25 cellular contexts compared by ENCODE assay signal in genomic region chr18:3914116-3914515, GRCh38.
"Had no signal": no experiment of that assay in that cellular context is flagged by ENCODE, and none has a peak within 500 bp of the region (broad histone marks: within the 10 kb centered on the region; RNA-seq: fewer than 3 reads in every experiment).

No MANE protein-coding gene starts in this region.

- H3K4me1 ChIP-seq: SJSA1 had no signal

- DNase-seq: activated CD4-positive, alpha-beta T cell treated with anti-CD3 and anti-CD28 coated beads for 48 hours; activated CD4-positive, alpha-beta T cell treated with anti-CD3 and anti-CD28 coated beads, Interleukin-2, amount 50 U/mL, for 4 hours; activated CD4-positive, CD25-positive, alpha-beta regulatory T cell treated with anti-CD3 and anti-CD28 coated beads, Interleukin-2, amount 50 U/mL, for 72 hours; activated CD8-positive, alpha-beta memory T cell treated with anti-CD3 and anti-CD28 coated beads, Interleukin-2, amount 50 U/mL, for 48 hours; activated CD8-positive, alpha-beta T cell treated with anti-CD3 and anti-CD28 coated beads, Interleukin-2, amount 10 ng/mL, durations not matched to agents 7 days and 5 days; activated effector memory CD4-positive, alpha-beta T cell treated with Interleukin-2 at 50 U/mL for 16 hours; activated naive CD4-positive, alpha-beta T cell treated with Interleukin-2 at 50 U/mL for 16 hours; activated naive CD8-positive, alpha-beta T cell treated with anti-CD3 and anti-CD28 coated beads, Interleukin-2, amount 50 U/mL, for 24 hours; activated T-cell treated with anti-CD3 and anti-CD28 coated beads, Interleukin-2, amount 50 U/mL, for 24 hours; amygdala; KG1; MG63; NCI-H1105 treated with DMSO at 0.1 percent for 48 hours; NCI-H1436 treated with DMSO at 0.1 percent for 48 hours; NCI-H2227 treated with DMSO at 0.1 percent for 48 hours; NCI-H446 treated with DMSO at 0.1 percent for 48 hours; PC-3; SHP77 had no signal

- H3K27ac ChIP-seq: SJSA1 had no signal

- H3K9me3 ChIP-seq: MG63, SJSA1 had no signal

- H3K4me1 Mint-ChIP-seq: activated naive CD8-positive, alpha-beta T cell treated with anti-CD3 and anti-CD28 coated beads, Interleukin-2, amount 50 U/mL, for 24 hours; IgD-negative memory B cell had no signal

- H3K27ac Mint-ChIP-seq: activated CD8-positive, alpha-beta T cell treated with anti-CD3 and anti-CD28 coated beads, Interleukin-2, amount 10 ng/mL, durations not matched to agents 7 days and 5 days; activated naive CD4-positive, alpha-beta T cell treated with anti-CD3 and anti-CD28 coated beads, Interleukin-2, amount 50 U/mL, for 72 hours; activated naive CD8-positive, alpha-beta T cell treated with anti-CD3 and anti-CD28 coated beads, Interleukin-2, amount 50 U/mL, for 24 hours; activated T-cell treated with anti-CD3 and anti-CD28 coated beads, Interleukin-2, amount 50 U/mL, for 24 hours; activated T-helper 1 cell treated with anti-CD3 and anti-CD28 coated beads, Interleukin-12 subunit alpha, Interleukin-12 subunit beta, Interleukin-2, Interleukin-4 antibody, amounts not matched to agents 30 ng/mL and 10 ng/mL and 1 ng/mL, durations not matched to agents 14 hours and 24 hours and 36 hours; IgD-negative memory B cell; T-helper 1 cell treated with Interleukin-12 subunit alpha and Interleukin-12 subunit beta and Interleukin-4 antibody, amounts not matched to agents 30 μg/mL and 1 μg/mL, for 36 hours; WTC11 had no signal

- H3K9me3 Mint-ChIP-seq: activated naive CD4-positive, alpha-beta T cell treated with anti-CD3 and anti-CD28 coated beads, Interleukin-2, amount 50 U/mL, for 72 hours; activated naive CD8-positive, alpha-beta T cell treated with anti-CD3 and anti-CD28 coated beads, Interleukin-2, amount 50 U/mL, for 24 hours; activated T-cell treated with anti-CD3 and anti-CD28 coated beads, Interleukin-2, amount 50 U/mL, for 24 hours; activated T-helper 1 cell treated with anti-CD3 and anti-CD28 coated beads, Interleukin-12 subunit alpha, Interleukin-12 subunit beta, Interleukin-2, Interleukin-4 antibody, amounts not matched to agents 30 ng/mL and 10 ng/mL and 1 ng/mL, durations not matched to agents 14 hours and 24 hours and 36 hours; brain; T-helper 1 cell treated with Interleukin-12 subunit alpha and Interleukin-12 subunit beta and Interleukin-4 antibody, amounts not matched to agents 30 μg/mL and 1 μg/mL, for 36 hours; WTC11 had no signal

- H3K4me3 ChIP-seq: MG63, SJSA1 had no signal

- ATAC-seq: activated CD8-positive, alpha-beta T cell treated with anti-CD3 and anti-CD28 coated beads, Interleukin-2, amount 10 ng/mL, durations not matched to agents 7 days and 5 days; activated naive CD4-positive, alpha-beta T cell treated with anti-CD3 and anti-CD28 coated beads, Interleukin-2, amount 50 U/mL, for 72 hours; activated naive CD8-positive, alpha-beta T cell treated with anti-CD3 and anti-CD28 coated beads, Interleukin-2, amount 50 U/mL, for 24 hours; PC-3; WTC11 had no signal

- H3K36me3 Mint-ChIP-seq: activated naive CD4-positive, alpha-beta T cell treated with anti-CD3 and anti-CD28 coated beads, Interleukin-2, amount 50 U/mL, for 72 hours; brain; IgD-negative memory B cell; WTC11 had no signal

- H3K27me3 ChIP-seq: MG63 had no signal

- H3K36me3 ChIP-seq: MG63, SJSA1 had no signal

- H3K4me3 Mint-ChIP-seq: activated CD8-positive, alpha-beta T cell treated with anti-CD3 and anti-CD28 coated beads, Interleukin-2, amount 10 ng/mL, durations not matched to agents 7 days and 5 days; activated naive CD8-positive, alpha-beta T cell treated with anti-CD3 and anti-CD28 coated beads, Interleukin-2, amount 50 U/mL, for 24 hours; activated T-cell treated with anti-CD3 and anti-CD28 coated beads, Interleukin-2, amount 50 U/mL, for 24 hours; activated T-helper 1 cell treated with anti-CD3 and anti-CD28 coated beads, Interleukin-12 subunit alpha, Interleukin-12 subunit beta, Interleukin-2, Interleukin-4 antibody, amounts not matched to agents 30 ng/mL and 10 ng/mL and 1 ng/mL, durations not matched to agents 14 hours and 24 hours and 36 hours; brain; IgD-negative memory B cell; T-helper 1 cell treated with Interleukin-12 subunit alpha and Interleukin-12 subunit beta and Interleukin-4 antibody, amounts not matched to agents 30 μg/mL and 1 μg/mL, for 36 hours; WTC11 had no signal
